ENCODE assay signal across 13 cellular contexts in the genomic region with DNA sequence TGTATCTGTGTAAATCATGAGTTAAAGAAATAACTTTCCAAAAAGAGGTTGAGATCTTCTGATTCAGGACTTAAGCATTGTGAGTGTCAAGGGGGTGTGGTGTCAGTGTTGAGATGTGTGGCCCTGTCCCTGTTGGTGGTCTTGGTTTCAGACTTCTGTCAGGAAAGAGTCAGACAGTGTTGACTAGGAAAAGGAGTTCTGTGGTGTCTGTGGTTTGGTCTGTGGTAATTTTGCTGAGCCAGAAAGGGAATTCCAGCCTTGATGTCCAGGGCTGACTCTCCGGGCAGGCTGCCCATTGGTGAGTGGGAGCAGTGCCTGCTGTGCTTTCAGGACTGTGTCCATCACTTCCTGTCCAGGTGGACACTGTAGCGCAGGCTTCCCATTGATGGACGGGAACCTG. TPM values are rescaled to one million over a fixed set of nuclear protein-coding genes. Genes with fewer than 3 reads are reported as not detected.
DNase-seq lines count a peak whose midpoint lies in the region; ATAC-seq, FAIRE-seq and TF ChIP-seq lines count a peak whose summit lies in the region.
"Had no signal": no experiment of that assay in that cellular context is flagged by ENCODE, and none has a peak within 500 bp of the region (broad histone marks: within the 10 kb centered on the region; RNA-seq: fewer than 3 reads in every experiment).

No MANE protein-coding gene starts in this region.

- POLR2A ChIA-PET in A673 (lab: Charles Lee; ENCODE audit: low non-redundant PET), result no interaction called here

- H3K36me3 Mint-ChIP-seq in nephron progenitor cell (ENCODE audit: low read depth), result no peaks in the 10 kb centered on the region

- FAIRE-seq in TTC549 (lab: Jason Lieb, UNC), result peak; percentile 69

- TF ChIP-seq CTCF in A673 (conservative IDR thresholded peaks at IDR 0.05; ENCODE audit: low read depth, low read length) (no peak), GM13976 (IDR thresholded peaks at IDR 0.05; ENCODE audit: borderline replicate concordance, control extremely low read depth, extremely low read depth, insufficient read depth, missing control alignments) (no peak), nephron progenitor cell (IDR thresholded peaks at IDR 0.05) (no peak)

- intact Hi-C loops in A673 (cut with micrococcal nuclease; ENCODE audit: unreplicated experiment), result no loop called here

- no TSS peak for BruUV-seq in A673 (replicated peaks; lab: Mats Ljungman, UMichigan)

- no peaks in the 10 kb centered on the region for H3K36me3 ChIP-seq in A673 (ENCODE audit: insufficient read depth, low read length, poor library complexity, severe bottlenecking)
- H3K36me3 ChIP-seq: BE2C, ovary, tibial nerve had no signal

- no peak for ATAC-seq in stimulated activated naive CD8-positive, alpha-beta T cell treated with anti-CD3 and anti-CD28 coated beads, Interleukin-15, Interleukin-2, amounts not matched to agents 100 U/mL and 50 U/mL, for 24 hours

- no peak overlapping the region for H3K4me3 Mint-ChIP-seq in nephron progenitor cell
- H3K4me3 Mint-ChIP-seq: activated CD4-positive, alpha-beta memory T cell treated with anti-CD3 and anti-CD28 coated beads, Interleukin-2, amount 10 ng/mL, durations not matched to agents 7 days and 5 days had no signal

- DNase-seq in A673 (ENCODE audit: low spot score) (no peak), HK-2 (ENCODE audit: unreplicated experiment) (peak; percentile 85), iPS-NIHi11 (ENCODE audit: low spot score) (peak; percentile 36), GM13976 (ENCODE audit: low spot score) (no peak), nephron progenitor cell (no peak)
- DNase-seq in stimulated activated naive CD8-positive, alpha-beta T cell treated with anti-CD3 and anti-CD28 coated beads, Interleukin-15, Interleukin-2, amounts not matched to agents 100 U/mL and 50 U/mL, for 24 hours, result no peak
- DNase-seq in activated effector memory CD4-positive, alpha-beta T cell treated with Interleukin-2 at 50 U/mL for 16 hours, result no peak
- DNase-seq: activated CD4-positive, alpha-beta memory T cell treated with anti-CD3 and anti-CD28 coated beads, Interleukin-2, amount 10 ng/mL, durations not matched to agents 7 days and 5 days; BE2C had no signal

- in situ Hi-C loops in GM13976 (cut with MboI; ENCODE audit: low sequenced_read_pairs, unreplicated experiment), result loop anchor here (10.0 kb wide), 2 partner anchors 114 to 184 kb away; no protein-coding TSS in a partner anchor

- CTCF ChIA-PET in A673 (lab: Charles Lee), result no interaction called here

- peaks cover 17% of the 10 kb centered on the region for H3K27me3 ChIP-seq in A673 (replicated peaks; ENCODE audit: insufficient read depth, low read depth, low read length, poor library complexity)

- H3K4me1 ChIP-seq in A673 (ENCODE audit: insufficient read depth, low read length, poor library complexity, severe bottlenecking), result peaks cover 22% of the 10 kb centered on the region
- H3K4me1 ChIP-seq: BE2C had no signal

- H3K4me3 ChIP-seq in A673 (ENCODE audit: low read depth, low read length, poor library complexity, severe bottlenecking), result peak overlapping the region; percentile 8
- H3K4me3 ChIP-seq: ovary, tibial nerve had no signal

- H3K27ac ChIP-seq in A673 (ENCODE audit: low read depth, low read length, poor library complexity, severe bottlenecking), result no peak overlapping the region
- H3K27ac ChIP-seq: ovary, tibial nerve had no signal

- peaks cover 5% of the 10 kb centered on the region for H3K4me1 Mint-ChIP-seq in nephron progenitor cell

- H3K9me3 Mint-ChIP-seq in nephron progenitor cell, result peaks cover 40% of the 10 kb centered on the region

- H3K27ac Mint-ChIP-seq in nephron progenitor cell, result no peak overlapping the region
- H3K27ac Mint-ChIP-seq: activated CD4-positive, alpha-beta memory T cell treated with anti-CD3 and anti-CD28 coated beads, Interleukin-2, amount 10 ng/mL, durations not matched to agents 7 days and 5 days had no signal

- H3K9me3 ChIP-seq in A673 (ENCODE audit: low read depth, low read length, poor library complexity, severe bottlenecking), result no peaks in the 10 kb centered on the region

- peaks cover 52% of the 10 kb centered on the region for H3K27me3 Mint-ChIP-seq in nephron progenitor cell (ENCODE audit: low read depth, poor library complexity)

RNA-seq across cellular contexts. Expression of gene IGFL4, which starts 39.8 kb away (rescaled TPM):
- not detected in 2 replicates for total RNA-seq in A673 (2021)
- total RNA-seq: activated CD4-positive, alpha-beta memory T cell treated with anti-CD3 and anti-CD28 coated beads, Interleukin-2, amount 10 ng/mL, durations not matched to agents 7 days and 5 days; ovary had no signal

RNA-seq across cellular contexts. Expression of gene IGFL3, which starts 43.9 kb away (rescaled TPM):
- not detected in 2 replicates for total RNA-seq in A673 (2021)
- total RNA-seq: activated CD4-positive, alpha-beta memory T cell treated with anti-CD3 and anti-CD28 coated beads, Interleukin-2, amount 10 ng/mL, durations not matched to agents 7 days and 5 days; ovary; SK-MEL-5; tibial nerve had no signal

RNA-seq across cellular contexts. Expression of gene PGLYRP1, which starts 57.7 kb away (rescaled TPM):
- total RNA-seq in A673 (2021), result not detected in 2 replicates
- total RNA-seq: activated CD4-positive, alpha-beta memory T cell treated with anti-CD3 and anti-CD28 coated beads, Interleukin-2, amount 10 ng/mL, durations not matched to agents 7 days and 5 days; ovary; SK-MEL-5; tibial nerve had no signal

Comparison
In these comparisons a context has a peak if more than half of its experiments do, and no peak if none do; other contexts are left out.
1. DNase-seq: peak in HK-2 (single experiment) and iPS-NIHi11 (single experiment); none in A673 (single experiment), stimulated activated naive CD8-positive, alpha-beta T cell treated with anti-CD3 and anti-CD28 coated beads, Interleukin-15, Interleukin-2, amounts not matched to agents 100 U/mL and 50 U/mL, for 24 hours (single experiment), GM13976 (single experiment), nephron progenitor cell (single experiment) and activated effector memory CD4-positive, alpha-beta T cell treated with Interleukin-2 at 50 U/mL for 16 hours (single experiment).